8 cellular contexts compared by ENCODE assay signal in the genomic region with DNA sequence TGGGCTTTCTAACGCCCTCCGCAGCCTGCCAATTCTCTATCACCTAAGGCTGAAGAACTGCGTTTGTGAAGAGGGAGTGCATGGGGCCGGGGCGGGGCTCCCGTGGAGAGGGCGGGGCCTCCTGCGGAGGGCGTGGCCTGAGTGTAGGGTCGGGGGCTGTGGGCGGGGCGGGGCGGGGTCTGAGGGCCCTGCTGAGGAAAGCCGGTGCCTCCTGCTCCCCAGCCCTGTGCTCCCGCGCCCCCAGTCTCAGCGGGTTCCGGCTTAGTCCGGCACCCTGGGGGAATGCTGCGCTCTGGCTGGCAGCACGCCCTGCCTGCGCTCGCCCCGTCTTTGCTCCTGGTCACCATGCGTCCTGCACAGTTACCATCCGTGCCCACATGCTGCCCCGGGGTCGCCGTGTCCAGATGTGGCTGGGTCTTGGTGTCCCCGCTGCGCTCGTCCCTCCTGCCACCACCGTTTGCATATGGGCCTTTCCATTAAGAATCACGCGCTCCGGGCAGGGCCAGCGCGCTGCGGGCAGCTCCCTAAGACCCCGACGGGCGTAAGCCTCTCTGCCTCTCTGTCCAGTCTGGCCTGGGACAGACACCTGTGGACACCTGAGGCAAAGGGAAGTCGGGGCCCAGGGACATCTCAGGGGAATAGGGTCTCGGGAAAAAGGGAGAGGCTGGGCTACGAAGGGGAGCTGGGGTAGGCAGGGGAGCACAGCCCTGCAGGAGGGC.
A peak's percentile ranks its signal among the peaks of the same experiment; 100 is the strongest.
DNase-seq lines count a peak whose midpoint lies in the region; ATAC-seq and TF ChIP-seq lines count a peak whose summit lies in the region.

No MANE protein-coding gene starts in this region.

- TF ChIP-seq CTCF in sigmoid colon (IDR thresholded peaks at IDR 0.05) = no peak

- H3K27ac ChIP-seq in sigmoid colon = no peak overlapping the region

- no peak for TF ChIP-seq POLR2A in sigmoid colon (IDR thresholded peaks at IDR 0.05)

- H3K36me3 ChIP-seq in sigmoid colon = no peaks in the 10 kb centered on the region

- WGBS in sigmoid colon, 2 donors = 3% methylated on average over 45 of the region's 45 CpGs

- intact Hi-C loops in sigmoid colon (cut with DNase I) = no loop called here

- peak; percentile 39 for DNase-seq in NCI-H1105 (lab: John Stamatoyannopoulos, UW)
- DNase-seq in activated naive CD4-positive, alpha-beta T cell (lab: John Stamatoyannopoulos, UW) = peak in 3 of 4 experiments; percentile 49 to 85 (median 58)
- peak; percentile 37 for DNase-seq in left lobe of liver (ENCODE audit: low spot score)
- peak; percentile 17 to 26 for DNase-seq in stimulated activated CD8-positive, alpha-beta memory T cell treated with anti-CD3 and anti-CD28 coated beads, Interleukin-15, amount 100 ng/mL, for 4 hours (ENCODE audit: low read depth in 2 of 2)
- DNase-seq in NCI-H1694 (lab: John Stamatoyannopoulos, UW) = no peak
- DNase-seq in sigmoid colon = no peak
- DNase-seq in SIG-M5 treated with dmso at 0.1 percent for 504 hours (lab: John Stamatoyannopoulos, UW; ENCODE audit: unreplicated experiment) = no peak

- ATAC-seq in left lobe of liver (peak; percentile 33), GM19467 (IDR thresholded peaks at IDR 0.05; ENCODE audit: unreplicated experiment) (no peak)

- no peaks in the 10 kb centered on the region for H3K9me3 ChIP-seq in sigmoid colon

- no peak for TF ChIP-seq EP300 in sigmoid colon (IDR thresholded peaks at IDR 0.05)

- peak overlapping the region in 2 of 4 donors; percentile 6 to 24 for H3K4me3 ChIP-seq in sigmoid colon

- H3K27me3 ChIP-seq in sigmoid colon = peaks cover 11 to 59% (median 40%) of the 10 kb centered on the region in 3 donors

- peaks cover 0 to 16% (median 13%) of the 10 kb centered on the region in 4 donors for H3K4me1 ChIP-seq in sigmoid colon

Comparison
In these comparisons a context has a peak if more than half of its experiments do, and no peak if none do; other contexts are left out.
1. DNase-seq: peak in NCI-H1105 (single experiment), activated naive CD4-positive, alpha-beta T cell (3 of 4), left lobe of liver (single experiment) and stimulated activated CD8-positive, alpha-beta memory T cell treated with anti-CD3 and anti-CD28 coated beads, Interleukin-15, amount 100 ng/mL, for 4 hours (2 of 2); none in NCI-H1694 (single experiment), sigmoid colon (single experiment) and SIG-M5 treated with dmso at 0.1 percent for 504 hours (single experiment).